Comparison of ENCODE assay signal across 1 cellular context in the genomic region with DNA sequence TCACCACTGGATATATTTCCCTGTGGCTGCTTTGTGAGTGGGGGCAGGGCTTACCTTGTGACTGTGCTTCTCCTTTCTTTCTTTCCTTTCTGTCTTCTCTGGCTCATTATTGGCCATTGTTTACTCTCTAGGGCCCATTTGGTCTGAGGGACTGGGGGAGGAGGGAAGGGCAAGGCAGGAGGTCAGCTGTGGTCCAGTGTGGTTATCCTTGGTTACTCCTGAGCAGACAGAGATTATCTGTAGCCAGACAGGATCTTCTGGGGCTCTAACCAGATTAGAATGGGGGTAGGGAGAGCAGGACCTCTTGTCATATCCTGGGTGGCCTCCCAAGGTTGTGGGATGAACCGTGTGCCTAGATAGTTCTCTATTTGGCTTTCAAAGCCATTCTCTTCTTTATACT.
TF ChIP-seq lines count a peak whose summit lies in the region.

No MANE protein-coding gene starts in this region.

TF ChIP-seq in K562, 482 proteins besides CTCF, POLR2A, EP300 and RAD21 (continued from another document and continues in another):
- TF ChIP-seq DACH1 (IDR thresholded peaks at IDR 0.05; ENCODE audit: partially characterized antibody) (peak; percentile 47), SIX5 (IDR thresholded peaks at IDR 0.05; ENCODE audit: borderline replicate concordance in 1 of 2, insufficient read depth in 1 of 2, low read depth in 1 of 2, low read length in 2 of 2) (no peak), LCOR (CRISPR knock-in tag; IDR thresholded peaks at IDR 0.05) (no peak), HNRNPL (IDR thresholded peaks at IDR 0.05; ENCODE audit: low read depth, low read length) (no peak), FOXK2 (conservative IDR thresholded peaks at IDR 0.05 in 1 of 2, IDR thresholded peaks at IDR 0.05 in 1 of 2; ENCODE audit: low read depth in 2 of 2) (peak; percentile 61 to 75; a peak in 3 of 4 replicates), POLR2AphosphoS2 (IDR thresholded peaks at IDR 0.05; ENCODE audit: low read length) (no peak), ZNF121 (CRISPR knock-in tag; conservative IDR thresholded peaks at IDR 0.05) (no peak), TRIM24 (IDR thresholded peaks at IDR 0.05) (peak; percentile 90 to 91), OTX1 (CRISPR knock-in tag; IDR thresholded peaks at IDR 0.05) (no peak), CEBPG (CRISPR knock-in tag; IDR thresholded peaks at IDR 0.05) (no peak), CEBPG (tag; conservative IDR thresholded peaks at IDR 0.05 in 1 of 2, IDR thresholded peaks at IDR 0.05 in 1 of 2) (no peak), ZNF766 (CRISPR knock-in tag; conservative IDR thresholded peaks at IDR 0.05) (peak; percentile 54; the same call in 1 of the 2 replicates), THRAP3 (IDR thresholded peaks at IDR 0.05; ENCODE audit: borderline replicate concordance) (no peak), CBFB (CRISPR knock-in tag; IDR thresholded peaks at IDR 0.05) (no peak), ZNF174 (CRISPR knock-in tag; IDR thresholded peaks at IDR 0.05) (no peak), CCNT2 (IDR thresholded peaks at IDR 0.05; ENCODE audit: borderline replicate concordance, extremely low read depth, insufficient read length, low read depth, low read length) (peak; percentile 79), TOE1 (IDR thresholded peaks at IDR 0.05; ENCODE audit: borderline replicate concordance) (peak; percentile 82; the same call in 1 of the 2 replicates), TOE1 (CRISPR knock-in tag; IDR thresholded peaks at IDR 0.05; ENCODE audit: borderline replicate concordance, low read depth) (no peak), ETS2 (tag; IDR thresholded peaks at IDR 0.05; ENCODE audit: borderline replicate concordance, poor library complexity, severe bottlenecking) (no peak), BMI1 (IDR thresholded peaks at IDR 0.05; ENCODE audit: low read length) (no peak), SAP30 (IDR thresholded peaks at IDR 0.05; ENCODE audit: borderline replicate concordance, insufficient read depth, low read depth, low read length, poor library complexity, severe bottlenecking) (no peak), SMARCB1 (IDR thresholded peaks at IDR 0.05; ENCODE audit: insufficient read length, low read depth) (no peak), KLF13 (tag; IDR thresholded peaks at IDR 0.05; ENCODE audit: borderline replicate concordance, low read depth) (no peak), COPS2 (conservative IDR thresholded peaks at IDR 0.05) (no peak), ZC3H8 (IDR thresholded peaks at IDR 0.05) (no peak)
- TF ChIP-seq, protein P1, sequence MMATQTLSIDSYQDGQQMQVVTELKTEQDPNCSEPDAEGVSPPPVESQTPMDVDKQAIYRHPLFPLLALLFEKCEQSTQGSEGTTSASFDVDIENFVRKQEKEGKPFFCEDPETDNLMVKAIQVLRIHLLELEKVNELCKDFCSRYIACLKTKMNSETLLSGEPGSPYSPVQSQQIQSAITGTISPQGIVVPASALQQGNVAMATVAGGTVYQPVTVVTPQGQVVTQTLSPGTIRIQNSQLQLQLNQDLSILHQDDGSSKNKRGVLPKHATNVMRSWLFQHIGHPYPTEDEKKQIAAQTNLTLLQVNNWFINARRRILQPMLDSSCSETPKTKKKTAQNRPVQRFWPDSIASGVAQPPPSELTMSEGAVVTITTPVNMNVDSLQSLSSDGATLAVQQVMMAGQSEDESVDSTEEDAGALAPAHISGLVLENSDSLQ (IDR thresholded peaks at IDR 0.05): no peak
- TF ChIP-seq, protein P2, sequence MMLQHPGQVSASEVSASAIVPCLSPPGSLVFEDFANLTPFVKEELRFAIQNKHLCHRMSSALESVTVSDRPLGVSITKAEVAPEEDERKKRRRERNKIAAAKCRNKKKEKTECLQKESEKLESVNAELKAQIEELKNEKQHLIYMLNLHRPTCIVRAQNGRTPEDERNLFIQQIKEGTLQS (IDR thresholded peaks at IDR 0.05): no peak; the same call in 1 of the 2 replicates
- TF ChIP-seq, protein P2 (CRISPR knock-in tag; conservative IDR thresholded peaks at IDR 0.05): 0 out of 2 replicates have a peak, but pooled peaks have one; percentile 53
- TF ChIP-seq, protein P3, sequence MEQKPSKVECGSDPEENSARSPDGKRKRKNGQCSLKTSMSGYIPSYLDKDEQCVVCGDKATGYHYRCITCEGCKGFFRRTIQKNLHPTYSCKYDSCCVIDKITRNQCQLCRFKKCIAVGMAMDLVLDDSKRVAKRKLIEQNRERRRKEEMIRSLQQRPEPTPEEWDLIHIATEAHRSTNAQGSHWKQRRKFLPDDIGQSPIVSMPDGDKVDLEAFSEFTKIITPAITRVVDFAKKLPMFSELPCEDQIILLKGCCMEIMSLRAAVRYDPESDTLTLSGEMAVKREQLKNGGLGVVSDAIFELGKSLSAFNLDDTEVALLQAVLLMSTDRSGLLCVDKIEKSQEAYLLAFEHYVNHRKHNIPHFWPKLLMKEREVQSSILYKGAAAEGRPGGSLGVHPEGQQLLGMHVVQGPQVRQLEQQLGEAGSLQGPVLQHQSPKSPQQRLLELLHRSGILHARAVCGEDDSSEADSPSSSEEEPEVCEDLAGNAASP (IDR thresholded peaks at IDR 0.05): no peak
- TF ChIP-seq, protein P4, sequence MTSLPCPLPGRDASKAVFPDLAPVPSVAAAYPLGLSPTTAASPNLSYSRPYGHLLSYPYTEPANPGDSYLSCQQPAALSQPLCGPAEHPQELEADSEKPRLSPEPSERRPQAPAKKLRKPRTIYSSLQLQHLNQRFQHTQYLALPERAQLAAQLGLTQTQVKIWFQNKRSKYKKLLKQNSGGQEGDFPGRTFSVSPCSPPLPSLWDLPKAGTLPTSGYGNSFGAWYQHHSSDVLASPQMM (CRISPR knock-in tag; IDR thresholded peaks at IDR 0.05): no peak
- TF ChIP-seq, protein P5, sequence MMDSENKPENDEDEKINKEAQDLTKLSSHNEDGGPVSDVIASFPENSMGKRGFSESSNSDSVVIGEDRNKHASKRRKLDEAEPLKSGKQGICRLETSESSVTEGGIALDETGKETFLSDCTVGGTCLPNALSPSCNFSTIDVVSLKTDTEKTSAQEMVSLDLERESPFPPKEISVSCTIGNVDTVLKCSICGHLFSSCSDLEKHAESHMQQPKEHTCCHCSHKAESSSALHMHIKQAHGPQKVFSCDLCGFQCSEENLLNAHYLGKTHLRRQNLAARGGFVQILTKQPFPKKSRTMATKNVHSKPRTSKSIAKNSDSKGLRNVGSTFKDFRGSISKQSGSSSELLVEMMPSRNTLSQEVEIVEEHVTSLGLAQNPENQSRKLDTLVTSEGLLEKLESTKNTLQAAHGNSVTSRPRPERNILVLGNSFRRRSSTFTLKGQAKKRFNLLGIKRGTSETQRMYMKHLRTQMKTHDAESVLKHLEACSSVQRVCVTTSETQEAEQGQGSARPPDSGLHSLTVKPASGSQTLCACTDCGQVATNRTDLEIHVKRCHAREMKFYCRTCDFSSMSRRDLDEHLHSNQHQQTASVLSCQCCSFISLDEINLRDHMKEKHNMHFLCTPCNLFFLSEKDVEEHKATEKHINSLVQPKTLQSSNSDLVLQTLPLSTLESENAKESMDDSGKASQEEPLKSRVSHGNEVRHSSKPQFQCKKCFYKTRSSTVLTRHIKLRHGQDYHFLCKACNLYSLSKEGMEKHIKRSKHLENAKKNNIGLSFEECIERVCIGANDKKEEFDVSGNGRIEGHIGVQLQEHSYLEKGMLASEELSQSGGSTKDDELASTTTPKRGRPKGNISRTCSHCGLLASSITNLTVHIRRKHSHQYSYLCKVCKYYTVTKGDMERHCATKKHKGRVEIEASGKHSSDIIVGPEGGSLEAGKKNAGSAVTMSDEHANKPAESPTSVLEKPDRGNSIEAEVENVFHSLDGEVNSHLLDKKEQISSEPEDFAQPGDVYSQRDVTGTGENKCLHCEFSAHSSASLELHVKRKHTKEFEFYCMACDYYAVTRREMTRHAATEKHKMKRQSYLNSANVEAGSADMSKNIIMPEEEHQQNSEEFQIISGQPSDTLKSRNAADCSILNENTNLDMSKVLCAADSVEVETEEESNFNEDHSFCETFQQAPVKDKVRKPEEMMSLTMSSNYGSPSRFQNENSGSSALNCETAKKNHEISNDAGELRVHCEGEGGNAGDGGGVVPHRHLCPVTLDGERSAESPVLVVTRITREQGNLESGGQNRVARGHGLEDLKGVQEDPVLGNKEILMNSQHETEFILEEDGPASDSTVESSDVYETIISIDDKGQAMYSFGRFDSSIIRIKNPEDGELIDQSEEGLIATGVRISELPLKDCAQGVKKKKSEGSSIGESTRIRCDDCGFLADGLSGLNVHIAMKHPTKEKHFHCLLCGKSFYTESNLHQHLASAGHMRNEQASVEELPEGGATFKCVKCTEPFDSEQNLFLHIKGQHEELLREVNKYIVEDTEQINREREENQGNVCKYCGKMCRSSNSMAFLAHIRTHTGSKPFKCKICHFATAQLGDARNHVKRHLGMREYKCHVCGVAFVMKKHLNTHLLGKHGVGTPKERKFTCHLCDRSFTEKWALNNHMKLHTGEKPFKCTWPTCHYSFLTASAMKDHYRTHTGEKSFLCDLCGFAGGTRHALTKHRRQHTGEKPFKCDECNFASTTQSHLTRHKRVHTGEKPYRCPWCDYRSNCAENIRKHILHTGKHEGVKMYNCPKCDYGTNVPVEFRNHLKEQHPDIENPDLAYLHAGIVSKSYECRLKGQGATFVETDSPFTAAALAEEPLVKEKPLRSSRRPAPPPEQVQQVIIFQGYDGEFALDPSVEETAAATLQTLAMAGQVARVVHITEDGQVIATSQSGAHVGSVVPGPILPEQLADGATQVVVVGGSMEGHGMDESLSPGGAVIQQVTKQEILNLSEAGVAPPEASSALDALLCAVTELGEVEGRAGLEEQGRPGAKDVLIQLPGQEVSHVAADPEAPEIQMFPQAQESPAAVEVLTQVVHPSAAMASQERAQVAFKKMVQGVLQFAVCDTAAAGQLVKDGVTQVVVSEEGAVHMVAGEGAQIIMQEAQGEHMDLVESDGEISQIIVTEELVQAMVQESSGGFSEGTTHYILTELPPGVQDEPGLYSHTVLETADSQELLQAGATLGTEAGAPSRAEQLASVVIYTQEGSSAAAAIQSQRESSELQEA (IDR thresholded peaks at IDR 0.05; ENCODE audit: low read depth): no peak
- TF ChIP-seq, protein P6, sequence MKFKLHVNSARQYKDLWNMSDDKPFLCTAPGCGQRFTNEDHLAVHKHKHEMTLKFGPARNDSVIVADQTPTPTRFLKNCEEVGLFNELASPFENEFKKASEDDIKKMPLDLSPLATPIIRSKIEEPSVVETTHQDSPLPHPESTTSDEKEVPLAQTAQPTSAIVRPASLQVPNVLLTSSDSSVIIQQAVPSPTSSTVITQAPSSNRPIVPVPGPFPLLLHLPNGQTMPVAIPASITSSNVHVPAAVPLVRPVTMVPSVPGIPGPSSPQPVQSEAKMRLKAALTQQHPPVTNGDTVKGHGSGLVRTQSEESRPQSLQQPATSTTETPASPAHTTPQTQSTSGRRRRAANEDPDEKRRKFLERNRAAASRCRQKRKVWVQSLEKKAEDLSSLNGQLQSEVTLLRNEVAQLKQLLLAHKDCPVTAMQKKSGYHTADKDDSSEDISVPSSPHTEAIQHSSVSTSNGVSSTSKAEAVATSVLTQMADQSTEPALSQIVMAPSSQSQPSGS (CRISPR knock-in tag; IDR thresholded peaks at IDR 0.05): no peak
- TF ChIP-seq, protein P7, sequence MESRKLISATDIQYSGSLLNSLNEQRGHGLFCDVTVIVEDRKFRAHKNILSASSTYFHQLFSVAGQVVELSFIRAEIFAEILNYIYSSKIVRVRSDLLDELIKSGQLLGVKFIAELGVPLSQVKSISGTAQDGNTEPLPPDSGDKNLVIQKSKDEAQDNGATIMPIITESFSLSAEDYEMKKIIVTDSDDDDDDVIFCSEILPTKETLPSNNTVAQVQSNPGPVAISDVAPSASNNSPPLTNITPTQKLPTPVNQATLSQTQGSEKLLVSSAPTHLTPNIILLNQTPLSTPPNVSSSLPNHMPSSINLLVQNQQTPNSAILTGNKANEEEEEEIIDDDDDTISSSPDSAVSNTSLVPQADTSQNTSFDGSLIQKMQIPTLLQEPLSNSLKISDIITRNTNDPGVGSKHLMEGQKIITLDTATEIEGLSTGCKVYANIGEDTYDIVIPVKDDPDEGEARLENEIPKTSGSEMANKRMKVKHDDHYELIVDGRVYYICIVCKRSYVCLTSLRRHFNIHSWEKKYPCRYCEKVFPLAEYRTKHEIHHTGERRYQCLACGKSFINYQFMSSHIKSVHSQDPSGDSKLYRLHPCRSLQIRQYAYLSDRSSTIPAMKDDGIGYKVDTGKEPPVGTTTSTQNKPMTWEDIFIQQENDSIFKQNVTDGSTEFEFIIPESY (CRISPR knock-in tag; IDR thresholded peaks at IDR 0.05): no peak
- TF ChIP-seq, protein P8, sequence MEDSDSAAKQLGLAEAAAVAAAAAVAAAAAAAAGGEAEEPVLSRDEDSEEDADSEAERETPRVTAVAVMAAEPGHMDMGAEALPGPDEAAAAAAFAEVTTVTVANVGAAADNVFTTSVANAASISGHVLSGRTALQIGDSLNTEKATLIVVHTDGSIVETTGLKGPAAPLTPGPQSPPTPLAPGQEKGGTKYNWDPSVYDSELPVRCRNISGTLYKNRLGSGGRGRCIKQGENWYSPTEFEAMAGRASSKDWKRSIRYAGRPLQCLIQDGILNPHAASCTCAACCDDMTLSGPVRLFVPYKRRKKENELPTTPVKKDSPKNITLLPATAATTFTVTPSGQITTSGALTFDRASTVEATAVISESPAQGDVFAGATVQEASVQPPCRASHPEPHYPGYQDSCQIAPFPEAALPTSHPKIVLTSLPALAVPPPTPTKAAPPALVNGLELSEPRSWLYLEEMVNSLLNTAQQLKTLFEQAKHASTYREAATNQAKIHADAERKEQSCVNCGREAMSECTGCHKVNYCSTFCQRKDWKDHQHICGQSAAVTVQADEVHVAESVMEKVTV (CRISPR knock-in tag; IDR thresholded peaks at IDR 0.05): no peak
- TF ChIP-seq, protein P9, sequence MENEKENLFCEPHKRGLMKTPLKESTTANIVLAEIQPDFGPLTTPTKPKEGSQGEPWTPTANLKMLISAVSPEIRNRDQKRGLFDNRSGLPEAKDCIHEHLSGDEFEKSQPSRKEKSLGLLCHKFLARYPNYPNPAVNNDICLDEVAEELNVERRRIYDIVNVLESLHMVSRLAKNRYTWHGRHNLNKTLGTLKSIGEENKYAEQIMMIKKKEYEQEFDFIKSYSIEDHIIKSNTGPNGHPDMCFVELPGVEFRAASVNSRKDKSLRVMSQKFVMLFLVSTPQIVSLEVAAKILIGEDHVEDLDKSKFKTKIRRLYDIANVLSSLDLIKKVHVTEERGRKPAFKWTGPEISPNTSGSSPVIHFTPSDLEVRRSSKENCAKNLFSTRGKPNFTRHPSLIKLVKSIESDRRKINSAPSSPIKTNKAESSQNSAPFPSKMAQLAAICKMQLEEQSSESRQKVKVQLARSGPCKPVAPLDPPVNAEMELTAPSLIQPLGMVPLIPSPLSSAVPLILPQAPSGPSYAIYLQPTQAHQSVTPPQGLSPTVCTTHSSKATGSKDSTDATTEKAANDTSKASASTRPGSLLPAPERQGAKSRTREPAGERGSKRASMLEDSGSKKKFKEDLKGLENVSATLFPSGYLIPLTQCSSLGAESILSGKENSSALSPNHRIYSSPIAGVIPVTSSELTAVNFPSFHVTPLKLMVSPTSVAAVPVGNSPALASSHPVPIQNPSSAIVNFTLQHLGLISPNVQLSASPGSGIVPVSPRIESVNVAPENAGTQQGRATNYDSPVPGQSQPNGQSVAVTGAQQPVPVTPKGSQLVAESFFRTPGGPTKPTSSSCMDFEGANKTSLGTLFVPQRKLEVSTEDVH (IDR thresholded peaks at IDR 0.05; ENCODE audit: low read depth, partially characterized antibody): no peak
